In the genomic region with DNA sequence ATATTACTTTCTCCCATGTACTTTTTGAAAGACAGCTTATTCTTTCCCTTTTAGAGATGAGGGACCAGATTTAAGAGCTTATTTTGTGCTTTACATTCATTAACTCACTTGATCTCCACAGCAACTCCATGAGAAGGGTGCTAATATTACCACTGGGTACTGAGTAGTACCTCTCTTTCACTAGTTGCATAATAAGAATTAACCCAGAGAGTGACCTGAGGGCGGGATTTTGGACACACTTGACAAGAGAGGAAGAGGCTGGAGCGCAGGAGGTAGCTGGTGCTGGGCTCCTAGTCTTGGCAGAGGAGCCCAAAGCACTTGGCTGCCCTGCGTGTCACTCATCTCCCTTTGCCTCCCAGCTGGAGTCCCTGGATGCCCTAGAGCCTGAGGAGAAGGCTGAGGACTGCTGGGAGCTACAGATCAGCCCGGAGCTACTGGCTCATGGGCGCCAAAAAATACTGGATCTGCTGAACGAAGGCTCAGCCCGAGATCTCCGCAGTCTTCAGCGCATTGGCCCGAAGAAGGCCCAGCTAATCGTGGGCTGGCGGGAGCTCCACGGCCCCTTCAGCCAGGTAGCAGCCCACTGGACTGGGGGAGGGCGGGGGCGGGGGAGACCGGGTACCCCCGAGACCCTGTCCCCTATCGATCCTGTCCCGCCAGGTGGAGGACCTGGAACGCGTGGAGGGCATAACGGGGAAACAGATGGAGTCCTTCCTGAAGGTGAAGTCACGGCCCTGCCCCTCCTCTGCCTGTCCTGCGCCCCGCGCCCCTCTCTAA, we compare ENCODE assay signal across 8 cellular contexts. TPM values are rescaled to one million over a fixed set of nuclear protein-coding genes. Genes with fewer than 3 reads are reported as not detected.
A peak's percentile ranks its signal among the peaks of the same experiment; 100 is the strongest.
DNase-seq lines count a peak whose midpoint lies in the region; FAIRE-seq and TF ChIP-seq lines count a peak whose summit lies in the region.

No MANE protein-coding gene starts in this region.

- intact Hi-C loops in kidney (cut with DNase I) = no loop called here

- peak overlapping the region; percentile 94 for H3K9ac ChIP-seq in astrocyte (ENCODE audit: low read length)
- H3K9ac ChIP-seq in kidney (ENCODE audit: low read length in 2 of 2) = peak overlapping the region; percentile 73 to 86
- peak overlapping the region; percentile 96 to 97 for H3K9ac ChIP-seq in stomach smooth muscle (ENCODE audit: low read length in 2 of 2)

- H3K27ac ChIP-seq in astrocyte (ENCODE audit: low read depth, low read length) (peak overlapping the region; percentile 91), kidney (ENCODE audit: low read depth in 2 of 2, low read length in 2 of 2) (peak overlapping the region; percentile 95), stomach smooth muscle (ENCODE audit: low read length) (peak overlapping the region; percentile 97)

- H3K36me3 Mint-ChIP-seq in astrocyte (ENCODE audit: low read depth, unreplicated experiment) = peaks cover 14% of the 10 kb centered on the region

- H2AFZ ChIP-seq in astrocyte (ENCODE audit: low read depth, low read length) = peak overlapping the region; percentile 79

- H3K36me3 ChIP-seq in astrocyte (ENCODE audit: insufficient read depth, low read length) (peaks cover 11% of the 10 kb centered on the region), kidney (ENCODE audit: control insufficient read depth in 1 of 2, insufficient read depth in 2 of 2, low read length in 2 of 2) (peaks cover 3 to 7% of the 10 kb centered on the region in 2 donors), stomach smooth muscle (ENCODE audit: control insufficient read depth in 2 of 2, insufficient read depth in 2 of 2, low read length in 2 of 2) (peaks cover 3% of the 10 kb centered on the region in 2 donors)

- peak overlapping the region; percentile 98 for H3K27ac Mint-ChIP-seq in astrocyte (ENCODE audit: unreplicated experiment)

- TF ChIP-seq CTCF in astrocyte (IDR thresholded peaks at IDR 0.05; ENCODE audit: insufficient read depth, low read depth, low read length) (no peak), kidney (IDR thresholded peaks at IDR 0.05; ENCODE audit: borderline replicate concordance, extremely low read depth, insufficient read depth) (no peak)

- H3K9me3 ChIP-seq in astrocyte (ENCODE audit: insufficient read depth, low read depth, low read length) (no peaks in the 10 kb centered on the region), kidney (ENCODE audit: control insufficient read depth in 1 of 2, low read length in 2 of 2) (no peaks in the 10 kb centered on the region), stomach smooth muscle (ENCODE audit: control insufficient read depth in 2 of 2, low read length in 2 of 2) (no peaks in the 10 kb centered on the region)

- H3K4me1 ChIP-seq in astrocyte (ENCODE audit: insufficient read depth, low read length) = peaks cover 21% of the 10 kb centered on the region
- peaks cover 18 to 27% of the 10 kb centered on the region in 2 donors for H3K4me1 ChIP-seq in kidney (ENCODE audit: control insufficient read depth in 1 of 2, insufficient read depth in 1 of 2, low read depth in 1 of 2, low read length in 2 of 2)
- peaks cover 41% of the 10 kb centered on the region for H3K4me1 ChIP-seq in stomach smooth muscle (ENCODE audit: control insufficient read depth, insufficient read depth, low read length)

- peak; percentile 64 for DNase-seq in activated CD8-positive, alpha-beta memory T cell treated with anti-CD3 and anti-CD28 coated beads, Interleukin-2, amount 50 U/mL, for 48 hours
- no peak for DNase-seq in activated CD8-positive, alpha-beta memory T cell treated with anti-CD3 and anti-CD28 coated beads for 24 hours
- peak; percentile 61 for DNase-seq in NCI-H2196 (lab: John Stamatoyannopoulos, UW; ENCODE audit: unreplicated experiment)
- no peak for DNase-seq in astrocyte (ENCODE audit: low read depth)
- DNase-seq in kidney = no peak
- no peak for DNase-seq in stimulated activated CD4-positive, alpha-beta T cell treated with anti-CD3 and anti-CD28 coated beads, Interleukin-4, amount 100 ng/mL, for 24 hours
- DNase-seq in D341Med (ENCODE audit: low spot score) = no peak

- peak overlapping the region; percentile 74 for H3K4me3 ChIP-seq in astrocyte (ENCODE audit: insufficient read depth, low read depth, low read length)
- peak overlapping the region; percentile 80 to 85 for H3K4me3 ChIP-seq in kidney (ENCODE audit: low read length in 2 of 2)
- H3K4me3 ChIP-seq in stomach smooth muscle (ENCODE audit: low read length in 2 of 2) = peak overlapping the region; percentile 85 to 88

- H3K27me3 ChIP-seq in astrocyte (ENCODE audit: insufficient read depth, low read length) (no peaks in the 10 kb centered on the region), stomach smooth muscle (ENCODE audit: control insufficient read depth in 1 of 2, insufficient read depth in 2 of 2, low read length in 2 of 2) (no peaks in the 10 kb centered on the region)

- FAIRE-seq in astrocyte (lab: Jason Lieb, UNC) = no peak
- no peak for FAIRE-seq in kidney (lab: Jason Lieb, UNC)

- peak overlapping the region; percentile 98 for H3K4me3 Mint-ChIP-seq in astrocyte (ENCODE audit: unreplicated experiment)

- H3K79me2 ChIP-seq in astrocyte (ENCODE audit: insufficient read depth, low read length) = peaks cover 25% of the 10 kb centered on the region

- peaks cover 15% of the 10 kb centered on the region for H3K4me1 Mint-ChIP-seq in astrocyte (ENCODE audit: low read depth, unreplicated experiment)

- H3K4me2 ChIP-seq in astrocyte (ENCODE audit: low read length) = peak overlapping the region; percentile 96

- H4K20me1 ChIP-seq in astrocyte (ENCODE audit: insufficient read depth, low read length) = peaks cover 17% of the 10 kb centered on the region

- H3K27me3 Mint-ChIP-seq in astrocyte (ENCODE audit: low read depth, unreplicated experiment) = no peaks in the 10 kb centered on the region

- no peaks in the 10 kb centered on the region for H3K9me3 Mint-ChIP-seq in astrocyte (ENCODE audit: unreplicated experiment)

RNA-seq across cellular contexts. Expression of a gene that starts 1.7 kb away (rescaled TPM):
- 216 and 247 TPM in 2 replicates for total RNA-seq in astrocyte
- 137 TPM for total RNA-seq in kidney
- polyA plus RNA-seq in kidney (ENCODE audit: insufficient read depth, low read depth, low replicate concordance) = 85.5 TPM

RNA-seq across cellular contexts. Expression of a gene that starts 7.3 kb away (rescaled TPM):
- total RNA-seq in astrocyte (6.2 and 6.7 TPM in 2 replicates), kidney (1.9 TPM)
- polyA plus RNA-seq in kidney (ENCODE audit: insufficient read depth, low read depth, low replicate concordance) = 0.88 TPM

RNA-seq across cellular contexts. Expression of a gene that starts 11.3 kb away (rescaled TPM):
- total RNA-seq in astrocyte (20.1 and 20.8 TPM in 2 replicates), kidney (23.5 TPM)
- 30.0 TPM for polyA plus RNA-seq in kidney (ENCODE audit: insufficient read depth, low read depth, low replicate concordance)

RNA-seq across cellular contexts. Expression of a gene that starts 14.1 kb away (rescaled TPM):
- total RNA-seq in astrocyte (12.5 and 14.3 TPM in 2 replicates), kidney (32.3 TPM)
- 42.9 TPM for polyA plus RNA-seq in kidney (ENCODE audit: insufficient read depth, low read depth, low replicate concordance)

RNA-seq across cellular contexts. Expression of a gene that starts 15.6 kb away (rescaled TPM):
- total RNA-seq in astrocyte (38.7 and 40.1 TPM in 2 replicates), kidney (271 TPM)
- 123 TPM for polyA plus RNA-seq in kidney (ENCODE audit: insufficient read depth, low read depth, low replicate concordance)

Comparison
In these comparisons a context has a peak if more than half of its experiments do, and no peak if none do; other contexts are left out.
1. DNase-seq: peak in activated CD8-positive, alpha-beta memory T cell treated with anti-CD3 and anti-CD28 coated beads, Interleukin-2, amount 50 U/mL, for 48 hours (single experiment) and NCI-H2196 (single experiment); none in activated CD8-positive, alpha-beta memory T cell treated with anti-CD3 and anti-CD28 coated beads for 24 hours (single experiment), astrocyte (single experiment), kidney (single experiment), stimulated activated CD4-positive, alpha-beta T cell treated with anti-CD3 and anti-CD28 coated beads, Interleukin-4, amount 100 ng/mL, for 24 hours (single experiment) and D341Med (single experiment).
2. Peak in every context shown above with its lines, with median percentiles within 50 percentile points of each other: H3K27ac ChIP-seq, H3K4me3 ChIP-seq and H3K9ac ChIP-seq.